35 cellular contexts compared by ENCODE assay signal in genomic region chr19:39173502-39173991, GRCh38. TPM values are rescaled to one million over a fixed set of nuclear protein-coding genes. Genes with fewer than 3 reads are reported as not detected.
"Had no signal": no experiment of that assay in that cellular context is flagged by ENCODE, and none has a peak within 500 bp of the region (broad histone marks: within the 10 kb centered on the region; RNA-seq: fewer than 3 reads in every experiment).

No MANE protein-coding gene starts in this region.

- H3K27me3 ChIP-seq: heart left ventricle, neural progenitor cell, neutrophil, ovary, right atrium auricular region, sigmoid colon, spleen, suprapubic skin, tibial artery, upper lobe of right lung had no signal

- H3K36me3 ChIP-seq: neural progenitor cell, ovary had no signal

- H3K4me3 Mint-ChIP-seq: immature natural killer cell; mesothelial cell of epicardium; naive B cell; natural killer cell; nephron progenitor cell; neural progenitor cell; stimulated activated effector memory CD8-positive, alpha-beta T cell treated with anti-CD3 and anti-CD28 coated beads, Interleukin-12 subunit alpha, Interleukin-12 subunit beta, amount 100 ng/mL, for 72 hours had no signal

- DNase-seq: heart left ventricle; hypothalamus; immature natural killer cell; left ventricle myocardium inferior; mesendoderm; naive B cell; natural killer cell; nephron progenitor cell; occipital lobe; sigmoid colon; small intestine; spleen; stimulated activated CD4-positive, alpha-beta T cell treated with anti-CD3 and anti-CD28 coated beads, Interleukin-4, amount 100 ng/mL, for 24 hours; stimulated activated naive CD4-positive, alpha-beta T cell treated with Interleukin-2 at 50 U/mL for 16 hours; tibial artery; trophoblast cell; upper lobe of right lung had no signal

- H3K4me1 ChIP-seq: left ventricle myocardium inferior, neural progenitor cell, right atrium auricular region, sigmoid colon, spleen, tibial artery, upper lobe of right lung had no signal

- H3K9me3 Mint-ChIP-seq: immature natural killer cell; mesothelial cell of epicardium; naive B cell; natural killer cell; nephron progenitor cell; neural progenitor cell; stimulated activated effector memory CD8-positive, alpha-beta T cell treated with anti-CD3 and anti-CD28 coated beads, Interleukin-12 subunit alpha, Interleukin-12 subunit beta, amount 100 ng/mL, for 72 hours had no signal

- FAIRE-seq: islet of Langerhans, small intestine, urothelium cell line had no signal

- H3K27ac Mint-ChIP-seq: immature natural killer cell; mesothelial cell of epicardium; natural killer cell; nephron progenitor cell; neural progenitor cell; progenitor cell of endocrine pancreas; stimulated activated effector memory CD8-positive, alpha-beta T cell treated with anti-CD3 and anti-CD28 coated beads, Interleukin-12 subunit alpha, Interleukin-12 subunit beta, amount 100 ng/mL, for 72 hours had no signal

- H3K36me3 Mint-ChIP-seq: natural killer cell had no signal

- H3K4me2 ChIP-seq: neural progenitor cell had no signal

- H3K27ac ChIP-seq: heart left ventricle, left ventricle myocardium inferior, neural progenitor cell, neutrophil, ovary, right atrium auricular region, sigmoid colon, spleen, suprapubic skin, thoracic aorta, tibial artery, upper lobe of right lung had no signal

- H2AFZ ChIP-seq: neural progenitor cell had no signal

- H3K27me3 Mint-ChIP-seq: naive B cell, progenitor cell of endocrine pancreas had no signal

- H3K4me1 Mint-ChIP-seq: immature natural killer cell had no signal

- ATAC-seq: heart left ventricle; natural killer cell; stimulated activated effector memory CD8-positive, alpha-beta T cell treated with anti-CD3 and anti-CD28 coated beads, Interleukin-12 subunit alpha, Interleukin-12 subunit beta, amount 100 ng/mL, for 72 hours; upper lobe of right lung had no signal

- H3K4me3 ChIP-seq: heart left ventricle, left ventricle myocardium inferior, lung, neural progenitor cell, ovary, right atrium auricular region, sigmoid colon, spleen, suprapubic skin, thoracic aorta, tibial artery, upper lobe of right lung had no signal

- H3K9me3 ChIP-seq: heart left ventricle, left ventricle myocardium inferior, neutrophil, ovary, right atrium auricular region, sigmoid colon, spleen, suprapubic skin, thoracic aorta, tibial artery, upper lobe of right lung had no signal

RNA-seq across cellular contexts. Expression of gene NCCRP1, which starts 23.2 kb away (rescaled TPM):
- total RNA-seq: left ventricle myocardium inferior, mononuclear cell, natural killer cell, occipital lobe, pulmonary artery endothelial cell, right atrium auricular region, subcutaneous adipose tissue had no signal

RNA-seq across cellular contexts. Expression of gene SYCN, which starts 30.5 kb away (rescaled TPM):
- total RNA-seq: kidney epithelial cell, left ventricle myocardium inferior, lower leg skin, lung, mesothelial cell of epicardium, mononuclear cell, natural killer cell, occipital lobe, progenitor cell of endocrine pancreas, pulmonary artery endothelial cell, renal cortical epithelial cell, right atrium auricular region, sigmoid colon, spleen, subcutaneous adipose tissue, suprapubic skin, thoracic aorta, upper lobe of right lung had no signal
